Comparison of ENCODE assay signal across 15 cellular contexts in genomic region chr4:90184560-90184959, GRCh38. TPM values are rescaled to one million over a fixed set of nuclear protein-coding genes. Genes with fewer than 3 reads are reported as not detected.
DNase-seq lines count a peak whose midpoint lies in the region; ATAC-seq and TF ChIP-seq lines count a peak whose summit lies in the region.
"Had no signal": no experiment of that assay in that cellular context is flagged by ENCODE, and none has a peak within 500 bp of the region (broad histone marks: within the 10 kb centered on the region; RNA-seq: fewer than 3 reads in every experiment).

No MANE protein-coding gene starts in this region.

- H3K4me1 ChIP-seq in PC-9 (replicated peaks; ENCODE audit: insufficient read depth) (no peaks in the 10 kb centered on the region), hepatocyte (ENCODE audit: insufficient read depth) (peaks cover 5% of the 10 kb centered on the region)

- H3K4me2 ChIP-seq in PC-9, result no peak overlapping the region
- no peak overlapping the region for H3K4me2 ChIP-seq in hepatocyte

- no peak for ATAC-seq in GM19455 (IDR thresholded peaks at IDR 0.05; ENCODE audit: unreplicated experiment)

- H3K27me3 ChIP-seq in PC-9 (ENCODE audit: insufficient read depth, low read depth) (no peaks in the 10 kb centered on the region), hepatocyte (no peaks in the 10 kb centered on the region)
- H3K27me3 ChIP-seq: Peyer's patch had no signal

- no TSS peak for BruUV-seq in PC-9 (replicated peaks; lab: Mats Ljungman, UMichigan)

- intact Hi-C loops in PC-9 (cut with micrococcal nuclease; ENCODE audit: unreplicated experiment), result loop anchor here (1.0 kb wide), 1 partner anchor 85 kb away; no protein-coding TSS in a partner anchor

- 90% methylated on average over 1 of the region's 1 CpG for WGBS in hepatocyte (ENCODE audit: low lambda C conversion rate, missing lambda C conversion rate)

- no peaks in the 10 kb centered on the region for H3F3A ChIP-seq in PC-9 (ENCODE audit: insufficient read depth, low read depth)

- no peak overlapping the region for H3K4me3 ChIP-seq in PC-9
- H3K4me3 ChIP-seq in hepatocyte, result no peak overlapping the region
- H3K4me3 ChIP-seq: Peyer's patch had no signal

- TF ChIP-seq CTCF in PC-9 (conservative IDR thresholded peaks at IDR 0.05), result no peak
- TF ChIP-seq CTCF in GM13977 (IDR thresholded peaks at IDR 0.05; ENCODE audit: extremely low read depth, insufficient read depth, missing control alignments), result no peak
- TF ChIP-seq CTCF in hepatocyte (IDR thresholded peaks at IDR 0.05; ENCODE audit: poor library complexity), result no peak

- H3K36me3 ChIP-seq in PC-9 (ENCODE audit: low read depth) (no peaks in the 10 kb centered on the region), hepatocyte (replicated peaks; ENCODE audit: insufficient read depth, low read depth) (no peaks in the 10 kb centered on the region)
- H3K36me3 ChIP-seq: Peyer's patch had no signal

- H4K20me1 ChIP-seq in PC-9 (ENCODE audit: insufficient read depth), result no peaks in the 10 kb centered on the region
- H4K20me1 ChIP-seq in hepatocyte (ENCODE audit: insufficient read depth, poor library complexity, severe bottlenecking), result no peaks in the 10 kb centered on the region

- H2AFZ ChIP-seq in PC-9 (no peak overlapping the region), hepatocyte (no peak overlapping the region)

- H3K9me2 ChIP-seq in PC-9 (ENCODE audit: insufficient read depth), result no peaks in the 10 kb centered on the region
- no peaks in the 10 kb centered on the region for H3K9me2 ChIP-seq in hepatocyte (replicated peaks; ENCODE audit: insufficient read depth)

- no peak overlapping the region for H3K27ac ChIP-seq in PC-9
- H3K27ac ChIP-seq in hepatocyte, result no peak overlapping the region

- H3K9me3 ChIP-seq in PC-9 (ENCODE audit: insufficient read depth, low read depth) (no peaks in the 10 kb centered on the region), hepatocyte (ENCODE audit: low read depth) (no peaks in the 10 kb centered on the region)
- H3K9me3 ChIP-seq: Peyer's patch had no signal

- H3K79me2 ChIP-seq in PC-9 (ENCODE audit: low read depth) (no peaks in the 10 kb centered on the region), hepatocyte (no peaks in the 10 kb centered on the region)

- in situ Hi-C loops in GM13977 (cut with MboI; ENCODE audit: low pct_unique_long_range_greater_than_20kb, low sequenced_read_pairs, unreplicated experiment), result no loop called here

- POLR2A ChIA-PET in PC-9 (lab: Charles Lee; ENCODE audit: unreplicated experiment), result no interaction called here

- DNase-seq in SIG-M5 treated with dmso at 0.1 percent for 504 hours (lab: John Stamatoyannopoulos, UW; ENCODE audit: unreplicated experiment) (peak; percentile 2), SIG-M5 (lab: John Stamatoyannopoulos, UW) (no peak), PC-9 (peak; percentile 3 to 45), kidney tubule cell (ENCODE audit: low spot score) (peak; percentile 2), GM13977 (ENCODE audit: low spot score) (no peak), hepatocyte (ENCODE audit: low spot score) (no peak)
- DNase-seq in activated naive CD4-positive, alpha-beta T cell treated with anti-CD3 and anti-CD28 coated beads, Interleukin-2, amount 50 U/mL, for 16 hours, result no peak
- DNase-seq: C1 segment of cervical spinal cord, DMS79 treated with DMSO at 0.1 percent for 48 hours, NCI-H1436 treated with DMSO at 0.1 percent for 48 hours, NCI-H2081, NCI-H774, Peyer's patch, Right ventricle myocardium superior had no signal

- CTCF ChIA-PET in PC-9 (lab: Charles Lee), result no interaction called here

RNA-seq across cellular contexts. Expression of gene CCSER1, which starts 57.4 kb away (rescaled TPM):
- total RNA-seq in PC-9 (2021) (4.1 and 5.9 TPM in 2 replicates), hepatocyte (21.8 and 23.4 TPM in 2 replicates)
- polyA plus RNA-seq in hepatocyte, result 4.7 and 5.2 TPM in 2 replicates

Comparison
In these comparisons a context has a peak if more than half of its experiments do, and no peak if none do; other contexts are left out.
1. DNase-seq: peak in SIG-M5 treated with dmso at 0.1 percent for 504 hours (single experiment), PC-9 (2 of 2) and kidney tubule cell (single experiment); none in SIG-M5 (single experiment), activated naive CD4-positive, alpha-beta T cell treated with anti-CD3 and anti-CD28 coated beads, Interleukin-2, amount 50 U/mL, for 16 hours (single experiment), GM13977 (single experiment) and hepatocyte (single experiment).